In genomic region chr10:95758351-95759025, GRCh38 we compare ENCODE assay signal across 1 cellular context.
TF ChIP-seq lines count a peak whose summit lies in the region.

No MANE protein-coding gene starts in this region.

TF ChIP-seq in SK-N-SH, 30 proteins besides CTCF, POLR2A, EP300 and RAD21 (continued from another document):
- no peak for TF ChIP-seq ZBTB33 (IDR thresholded peaks at IDR 0.05; ENCODE audit: borderline replicate concordance, low read depth)
- no peak for TF ChIP-seq REST (IDR thresholded peaks at IDR 0.05; ENCODE audit: low read depth, low read length)
